ENCODE assay signal across 24 cellular contexts in genomic region chr2:62738981-62739936, GRCh38. TPM values are rescaled to one million over a fixed set of nuclear protein-coding genes. Genes with fewer than 3 reads are reported as not detected.
A peak's percentile ranks its signal among the peaks of the same experiment; 100 is the strongest.
DNase-seq lines count a peak whose midpoint lies in the region; ATAC-seq and TF ChIP-seq lines count a peak whose summit lies in the region.
"Had no signal": no experiment of that assay in that cellular context is flagged by ENCODE, and none has a peak within 500 bp of the region (broad histone marks: within the 10 kb centered on the region; RNA-seq: fewer than 3 reads in every experiment).

No MANE protein-coding gene starts in this region.

- no peak overlapping the region for H4K91ac ChIP-seq in IMR-90 (ENCODE audit: insufficient read depth, low read depth, low read length)

- no CpG with 5 or more reads among the region's 2 CpGs for WGBS in IMR-90 (ENCODE audit: extremely low coverage in 2 of 2, insufficient read length in 1 of 2), 2 experiments

- TF ChIP-seq POLR2A in IMR-90 (IDR thresholded peaks at IDR 0.05; ENCODE audit: low read depth, low read length): no peak

- no peaks in the 10 kb centered on the region for H3K27me3 ChIP-seq in IMR-90 (ENCODE audit: control insufficient read depth, insufficient read depth, low read length)
- no peaks in the 10 kb centered on the region for H3K27me3 ChIP-seq in BE2C
- H3K27me3 ChIP-seq: cardiac muscle cell had no signal

- no peaks in the 10 kb centered on the region for H3K27me3 Mint-ChIP-seq in chondrocyte (ENCODE audit: low read depth)
- H3K27me3 Mint-ChIP-seq: activated CD4-positive, alpha-beta memory T cell treated with anti-CD3 and anti-CD28 coated beads, Interleukin-2, amount 10 ng/mL, durations not matched to agents 7 days and 5 days; type B pancreatic cell had no signal

- H3K9me3 ChIP-seq in IMR-90 (ENCODE audit: control insufficient read depth, insufficient read depth, low read length) (no peaks in the 10 kb centered on the region), BE2C (no peaks in the 10 kb centered on the region)
- H3K9me3 ChIP-seq: Caco-2 had no signal

- BruUV-seq in IMR-90 (replicated peaks; lab: Mats Ljungman, UMichigan): no TSS peak

- no peak overlapping the region for H3K14ac ChIP-seq in IMR-90 (replicated peaks; ENCODE audit: low read depth, low read length)

- H3K4me3 ChIP-seq in AG09309 (ENCODE audit: control insufficient read depth, low read depth, low read length): no peak overlapping the region
- H3K4me3 ChIP-seq in IMR-90 (ENCODE audit: insufficient read depth, low read depth, low read length): no peak overlapping the region
- no peak overlapping the region for H3K4me3 ChIP-seq in BE2C (ENCODE audit: low read depth, low read length)
- H3K4me3 ChIP-seq: cardiac muscle cell had no signal

- peak overlapping the region; percentile 82 for H3K27ac Mint-ChIP-seq in chondrocyte (ENCODE audit: unreplicated experiment)
- H3K27ac Mint-ChIP-seq: activated CD4-positive, alpha-beta memory T cell treated with anti-CD3 and anti-CD28 coated beads, Interleukin-2, amount 10 ng/mL, durations not matched to agents 7 days and 5 days; activated naive CD4-positive, alpha-beta T cell treated with anti-CD3 and anti-CD28 coated beads, Interleukin-2, amount 50 U/mL, for 72 hours; stimulated activated effector memory CD8-positive, alpha-beta T cell treated with anti-CD3 and anti-CD28 coated beads, Interleukin-12 subunit alpha, Interleukin-12 subunit beta, amount 100 ng/mL, for 72 hours; type B pancreatic cell had no signal

- no peak overlapping the region for H4K8ac ChIP-seq in IMR-90 (ENCODE audit: low read depth in 2 of 2, low read length in 2 of 2)

- no peaks in the 10 kb centered on the region for H3K36me3 Mint-ChIP-seq in chondrocyte (ENCODE audit: low read depth)
- H3K36me3 Mint-ChIP-seq: activated naive CD4-positive, alpha-beta T cell treated with anti-CD3 and anti-CD28 coated beads, Interleukin-2, amount 50 U/mL, for 72 hours; stimulated activated effector memory CD8-positive, alpha-beta T cell treated with anti-CD3 and anti-CD28 coated beads, Interleukin-12 subunit alpha, Interleukin-12 subunit beta, amount 100 ng/mL, for 72 hours; type B pancreatic cell had no signal

- H4K20me1 ChIP-seq in IMR-90 (ENCODE audit: insufficient read depth, low read length): peaks cover 20% of the 10 kb centered on the region; the same call in 1 of the 2 replicates

- no peak overlapping the region for H3K27ac ChIP-seq in IMR-90 (ENCODE audit: insufficient read depth, low read length)
- H3K27ac ChIP-seq: cardiac muscle cell, KMS-11, WERI-Rb-1 had no signal

- intact Hi-C loops in IMR-90 (cut with micrococcal nuclease) (no loop called here), Right ventricle myocardium superior (cut with DNase I) (no loop called here)

- H3K56ac ChIP-seq in IMR-90 (ENCODE audit: extremely low read depth, insufficient read depth, low read length): no peak overlapping the region

- no peak overlapping the region for H3K4ac ChIP-seq in IMR-90 (ENCODE audit: low read depth, low read length)

- dilution Hi-C loops in IMR-90 (cut with HindIII; ENCODE audit: low sequenced_read_pairs, unreplicated experiment): no loop called here

- H3K4me1 ChIP-seq in IMR-90 (ENCODE audit: control insufficient read depth, insufficient read depth, low read length) (no peaks in the 10 kb centered on the region; the same call in none of the 2 replicates), BE2C (no peaks in the 10 kb centered on the region)

- 0 out of 2 replicates have a peak overlapping the region, but pooled peaks have one; percentile 6 for H2BK120ac ChIP-seq in IMR-90 (ENCODE audit: low read depth, low read length)

- H3K79me1 ChIP-seq in IMR-90 (ENCODE audit: low read depth in 1 of 2, low read length in 2 of 2): peaks cover 25 to 49% of the 10 kb centered on the region in 2 experiments

- no peaks in the 10 kb centered on the region for H3K36me3 ChIP-seq in IMR-90 (ENCODE audit: control insufficient read depth, insufficient read depth, low read length)
- no peaks in the 10 kb centered on the region for H3K36me3 ChIP-seq in BE2C
- H3K36me3 ChIP-seq: cardiac muscle cell, WERI-Rb-1 had no signal

- ATAC-seq in IMR-90 (ENCODE audit: low read depth) (no peak), left lobe of liver (peak; percentile 23), Right ventricle myocardium superior (ENCODE audit: poor library complexity) (no peak), GM19023 (IDR thresholded peaks at IDR 0.05; ENCODE audit: unreplicated experiment) (no peak)
- ATAC-seq: activated naive CD4-positive, alpha-beta T cell treated with anti-CD3 and anti-CD28 coated beads, Interleukin-2, amount 50 U/mL, for 72 hours; stimulated activated effector memory CD8-positive, alpha-beta T cell treated with anti-CD3 and anti-CD28 coated beads, Interleukin-12 subunit alpha, Interleukin-12 subunit beta, amount 100 ng/mL, for 72 hours had no signal

- in situ Hi-C loops in IMR-90 (cut with MboI; ENCODE audit: low sequenced_read_pairs): no loop called here

- H4K5ac ChIP-seq in IMR-90 (ENCODE audit: low read depth, low read length): no peak overlapping the region

- H3K9ac ChIP-seq in IMR-90 (ENCODE audit: low read depth, low read length): no peak overlapping the region
- H3K9ac ChIP-seq: KMS-11 had no signal

- peak; percentile 1 for DNase-seq in AG09309 (ENCODE audit: low read depth)
- no peak for DNase-seq in IMR-90
- no peak for DNase-seq in chondrocyte (ENCODE audit: low spot score)
- DNase-seq in left lobe of liver (ENCODE audit: low spot score): no peak
- no peak for DNase-seq in Right ventricle myocardium superior
- no peak for DNase-seq in BE2C
- no peak for DNase-seq in putamen (ENCODE audit: low spot score)
- DNase-seq: activated CD4-positive, alpha-beta memory T cell treated with anti-CD3 and anti-CD28 coated beads, Interleukin-2, amount 10 ng/mL, durations not matched to agents 7 days and 5 days; Caco-2; effector CD8-positive, alpha-beta T cell; hypothalamus; midbrain; NCI-H1048; NCI-H2081 treated with DMSO at 0.1 percent for 48 hours; NCI-H524; stimulated activated CD4-positive, alpha-beta T cell treated with anti-CD3 and anti-CD28 coated beads, Interleukin-15, amount 100 ng/mL, for 24 hours; WERI-Rb-1 had no signal

- H2AFZ ChIP-seq in IMR-90 (replicated peaks; ENCODE audit: low read length, poor library complexity): no peak overlapping the region

- no peak overlapping the region for H3K4me2 ChIP-seq in IMR-90 (ENCODE audit: low read depth, low read length)
- H3K4me2 ChIP-seq: KMS-11 had no signal

- peaks cover 72% of the 10 kb centered on the region for H3K4me1 Mint-ChIP-seq in chondrocyte (ENCODE audit: low read depth)
- H3K4me1 Mint-ChIP-seq: activated CD4-positive, alpha-beta memory T cell treated with anti-CD3 and anti-CD28 coated beads, Interleukin-2, amount 10 ng/mL, durations not matched to agents 7 days and 5 days had no signal

- no peak overlapping the region for H3K18ac ChIP-seq in IMR-90 (ENCODE audit: low read depth, low read length)

- CTCF ChIA-PET in IMR-90 (lab: Yijun Ruan, JAX): no interaction called here

- TF ChIP-seq RAD21 in IMR-90 (IDR thresholded peaks at IDR 0.05; ENCODE audit: low read length): no peak

- H2BK15ac ChIP-seq in IMR-90 (ENCODE audit: low read depth, low read length): no peak overlapping the region

- 0 out of 2 replicates have a peak overlapping the region, but pooled peaks have one; percentile 29 for H3K23ac ChIP-seq in IMR-90 (ENCODE audit: low read depth, low read length)

- no peak overlapping the region for H2BK20ac ChIP-seq in IMR-90 (ENCODE audit: low read depth, low read length)

- POLR2A ChIA-PET in IMR-90 (lab: Charles Lee; ENCODE audit: unreplicated experiment): no interaction called here

- H3K9me3 Mint-ChIP-seq in chondrocyte (ENCODE audit: low read depth): no peaks in the 10 kb centered on the region
- H3K9me3 Mint-ChIP-seq: activated CD4-positive, alpha-beta memory T cell treated with anti-CD3 and anti-CD28 coated beads, Interleukin-2, amount 10 ng/mL, durations not matched to agents 7 days and 5 days; neural crest cell; stimulated activated effector memory CD8-positive, alpha-beta T cell treated with anti-CD3 and anti-CD28 coated beads, Interleukin-12 subunit alpha, Interleukin-12 subunit beta, amount 100 ng/mL, for 72 hours; type B pancreatic cell had no signal

- TF ChIP-seq CTCF in AG09309 (IDR thresholded peaks at IDR 0.05; ENCODE audit: control insufficient read depth, insufficient read depth, low read depth, low read length, missing control alignments): no peak
- TF ChIP-seq CTCF in IMR-90 (conservative IDR thresholded peaks at IDR 0.05; ENCODE audit: low read depth, low read length): no peak
- no peak for TF ChIP-seq CTCF in chondrocyte (IDR thresholded peaks at IDR 0.05)
- TF ChIP-seq CTCF in BE2C (IDR thresholded peaks at IDR 0.05; ENCODE audit: low read depth, low read length): no peak

- H3K9me1 ChIP-seq in IMR-90 (ENCODE audit: insufficient read depth, low read length): peaks cover 4% of the 10 kb centered on the region; the same call in 1 of the 2 replicates

- no peak overlapping the region for H2AK5ac ChIP-seq in IMR-90 (ENCODE audit: low read depth, low read length)

- H2AK9ac ChIP-seq in IMR-90 (replicated peaks; ENCODE audit: low read depth, low read length, poor library complexity): no peak overlapping the region

- no peak overlapping the region for H3K4me3 Mint-ChIP-seq in chondrocyte (ENCODE audit: unreplicated experiment)
- H3K4me3 Mint-ChIP-seq: activated CD4-positive, alpha-beta memory T cell treated with anti-CD3 and anti-CD28 coated beads, Interleukin-2, amount 10 ng/mL, durations not matched to agents 7 days and 5 days; neural crest cell; stimulated activated effector memory CD8-positive, alpha-beta T cell treated with anti-CD3 and anti-CD28 coated beads, Interleukin-12 subunit alpha, Interleukin-12 subunit beta, amount 100 ng/mL, for 72 hours; type B pancreatic cell had no signal

- H2BK5ac ChIP-seq in IMR-90 (ENCODE audit: low read depth, low read length, poor library complexity, severe bottlenecking): no peak overlapping the region

TF ChIP-seq in IMR-90, 13 proteins besides CTCF, POLR2A, EP300 and RAD21:
- TF ChIP-seq FOS (IDR thresholded peaks at IDR 0.05; ENCODE audit: low read depth, low read length) (no peak), CEBPB (IDR thresholded peaks at IDR 0.05; ENCODE audit: low read depth, low read length) (peak; percentile 27; the same call in 1 of the 2 replicates)

RNA-seq across cellular contexts. Expression of gene EHBP1, which starts 33.7 kb away (rescaled TPM):
- 44.4 and 55.0 TPM in 2 replicates for total RNA-seq in IMR-90 (2012; rRNA removed)
- 28.3 and 28.5 TPM in 2 replicates for polyA plus RNA-seq in IMR-90 (2012; rRNA removed)
- polyA plus RNA-seq in IMR-90 (2012; cell fraction: cytosol; rRNA removed): 8.3 and 11.9 TPM in 2 replicates
- 10.9 and 45.6 TPM in 2 replicates for polyA plus RNA-seq in IMR-90 (2012; cell fraction: nucleus; rRNA removed; ENCODE audit: low replicate concordance)
- total RNA-seq in chondrocyte: 44.8 to 54.9 TPM (median 48.6 TPM) in 3 replicates
- total RNA-seq in left lobe of liver: 50.0 TPM
- 26.1 TPM for total RNA-seq in Right ventricle myocardium superior
- polyA plus RNA-seq in BE2C (2012; ENCODE audit: insufficient read depth, insufficient read length, low read depth): 31.3 TPM
